In the genomic region with DNA sequence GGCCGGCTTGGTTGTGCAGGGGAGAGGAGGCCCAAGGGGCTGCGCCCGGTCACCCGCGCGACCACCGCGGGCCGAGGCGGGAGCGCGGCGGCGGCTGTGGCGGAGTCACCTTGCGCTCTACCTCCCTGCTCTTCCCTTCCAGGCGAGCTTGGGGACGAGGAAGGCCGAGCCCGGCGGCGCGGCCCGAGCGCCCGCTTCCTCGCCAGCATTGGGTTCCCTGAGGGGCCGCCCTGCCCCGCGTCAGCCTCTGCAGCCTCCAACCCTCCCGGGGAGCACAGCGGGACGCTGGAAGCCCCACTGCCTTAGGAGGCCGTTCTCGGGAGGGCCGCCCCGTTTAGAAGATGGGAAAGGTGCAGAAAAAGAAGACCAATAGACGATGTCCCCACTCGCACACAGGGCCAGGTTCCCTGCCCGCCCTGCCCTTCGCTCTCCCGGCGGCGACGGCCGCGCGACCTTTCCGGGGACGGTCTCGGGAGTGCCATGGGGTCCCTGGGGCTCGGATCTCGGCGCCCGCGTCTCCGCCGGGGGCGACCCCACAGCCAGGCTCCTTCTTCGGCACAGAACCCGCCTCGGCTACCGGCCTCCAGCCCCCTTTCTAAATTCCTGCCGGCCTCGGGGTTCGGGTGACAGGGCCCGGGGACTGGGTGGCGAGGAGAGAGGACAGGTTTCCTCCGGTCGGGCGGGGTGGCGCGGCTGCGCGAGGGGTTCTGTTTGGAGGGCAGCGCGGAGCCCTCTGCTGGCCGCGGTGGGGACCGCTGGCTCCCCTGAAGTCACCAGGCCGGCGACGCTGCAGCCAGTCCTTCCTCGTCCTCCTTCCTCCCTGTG, we compare ENCODE assay signal across 8 cellular contexts.
DNase-seq lines count a peak whose midpoint lies in the region; ATAC-seq, FAIRE-seq and TF ChIP-seq lines count a peak whose summit lies in the region.

No MANE protein-coding gene starts in this region.

- no peaks in the 10 kb centered on the region for H3K4me1 ChIP-seq in KMS-11 (ENCODE audit: low read depth, poor library complexity, severe bottlenecking)
- peaks cover 4% of the 10 kb centered on the region for H3K4me1 ChIP-seq in neural progenitor cell
- H3K4me1 ChIP-seq in stomach = peaks cover 0 to 15% (median 11%) of the 10 kb centered on the region in 4 donors

- H3F3A ChIP-seq in neural progenitor cell (ENCODE audit: low read depth) = no peaks in the 10 kb centered on the region

- H3K79me2 ChIP-seq in KMS-11 (ENCODE audit: insufficient read depth, low read depth) (no peaks in the 10 kb centered on the region), neural progenitor cell (ENCODE audit: low read depth) (no peaks in the 10 kb centered on the region)

- no peak overlapping the region for H3K27ac ChIP-seq in KMS-11
- no peak overlapping the region for H3K27ac ChIP-seq in neural progenitor cell
- H3K27ac ChIP-seq in stomach = peak overlapping the region; percentile 10 to 85 (median 70)

- H3K4me3 ChIP-seq in KMS-11 (IDR thresholded peaks at IDR 0.05; ENCODE audit: insufficient read depth, low read depth, low read length) (peak overlapping the region; percentile 37), neural progenitor cell (peak overlapping the region; percentile 67), stomach (peak overlapping the region; percentile 66 to 81 (median 71))

- peaks cover 5% of the 10 kb centered on the region for H3K27me3 Mint-ChIP-seq in neural progenitor cell (ENCODE audit: insufficient read depth, low read depth)

- H3K4me3 Mint-ChIP-seq in neural progenitor cell = peak overlapping the region; percentile 89

- H3K36me3 ChIP-seq in KMS-11 (ENCODE audit: insufficient read depth) (no peaks in the 10 kb centered on the region), neural progenitor cell (no peaks in the 10 kb centered on the region), stomach (no peaks in the 10 kb centered on the region)

- H3K4me2 ChIP-seq in KMS-11 = peak overlapping the region; percentile 54; the same call in 1 of the 2 replicates
- peak overlapping the region; percentile 83 for H3K4me2 ChIP-seq in neural progenitor cell

- intact Hi-C loops in stomach (cut with DNase I; ENCODE audit: low total_unique reads) = no loop called here

- peak; percentile 98 for ATAC-seq in GM21825 (IDR thresholded peaks at IDR 0.05; ENCODE audit: unreplicated experiment)

- TF ChIP-seq EP300 in stomach (IDR thresholded peaks at IDR 0.05) = no peak

- DNase-seq in EH (ENCODE audit: low read depth) = peak; percentile 73
- peak; percentile 46 to 79 for DNase-seq in SHP77 (lab: John Stamatoyannopoulos, UW)
- DNase-seq in activated naive CD4-positive, alpha-beta T cell (lab: John Stamatoyannopoulos, UW) = peak; percentile 44 to 78 (median 69)
- peak; percentile 90 to 93 for DNase-seq in frontal cortex (ENCODE audit: low spot score in 2 of 2)
- DNase-seq in neural progenitor cell (ENCODE audit: low spot score) = peak; percentile 92
- DNase-seq in stomach = peak; percentile 91

- H4K20me1 ChIP-seq in KMS-11 (ENCODE audit: insufficient read depth) (no peaks in the 10 kb centered on the region), neural progenitor cell (ENCODE audit: low read depth) (no peaks in the 10 kb centered on the region)

- FAIRE-seq in frontal cortex (lab: Jason Lieb, UNC) = no peak

- no peaks in the 10 kb centered on the region for H3K9me3 Mint-ChIP-seq in neural progenitor cell

- H3K27ac Mint-ChIP-seq in neural progenitor cell = no peak overlapping the region

- no peaks in the 10 kb centered on the region for H3K9me3 ChIP-seq in neural progenitor cell (ENCODE audit: low read depth)
- no peaks in the 10 kb centered on the region for H3K9me3 ChIP-seq in stomach

- H2AFZ ChIP-seq in KMS-11 (ENCODE audit: low read depth) (peak overlapping the region; percentile 76), neural progenitor cell (replicated peaks) (peak overlapping the region; percentile 95)

- peak overlapping the region; percentile 56; the same call in 1 of the 2 replicates for H3K9ac ChIP-seq in KMS-11
- H3K9ac ChIP-seq in neural progenitor cell = no peak overlapping the region

- H3K27me3 ChIP-seq in KMS-11 (ENCODE audit: insufficient read depth, low read depth) (no peaks in the 10 kb centered on the region), neural progenitor cell (peaks cover 31% of the 10 kb centered on the region), stomach (peaks cover 0 to 11% (median 10%) of the 10 kb centered on the region in 3 donors)

- no peak for TF ChIP-seq POLR2A in stomach (IDR thresholded peaks at IDR 0.05)

- 0 to 1% (median 0%) methylated on average over 39 to 84 of the region's 84 CpGs for WGBS in stomach, 5 donors

- H3K36me3 Mint-ChIP-seq in neural progenitor cell = no peaks in the 10 kb centered on the region

- H3K4me1 Mint-ChIP-seq in neural progenitor cell = peaks cover 7% of the 10 kb centered on the region

- TF ChIP-seq CTCF in KMS-11 (conservative IDR thresholded peaks at IDR 0.05; ENCODE audit: low read depth, low read length) (peak; percentile 71), neural progenitor cell (IDR thresholded peaks at IDR 0.05) (peak; percentile 81), stomach (IDR thresholded peaks at IDR 0.05) (peak in 5 of 7 experiments; percentile 72 to 90 (median 87))

Comparison
In these comparisons a context has a peak if more than half of its experiments do, and no peak if none do; other contexts are left out.
1. H3K27ac ChIP-seq: peak in stomach (5 of 5); none in KMS-11 (single experiment) and neural progenitor cell (single experiment).
2. Peak in every context shown above with its lines, with median percentiles within 50 percentile points of each other: DNase-seq, H3K4me3 ChIP-seq and CTCF ChIP-seq.